In genomic region chr2:60555066-60555793, GRCh38 we compare ENCODE assay signal across 8 cellular contexts. TPM values are rescaled to one million over a fixed set of nuclear protein-coding genes. Genes with fewer than 3 reads are reported as not detected.
DNase-seq lines count a peak whose midpoint lies in the region; ATAC-seq and TF ChIP-seq lines count a peak whose summit lies in the region.

No MANE protein-coding gene starts in this region.

- peaks cover 13 to 14% of the 10 kb centered on the region in 2 donors for H3K27me3 ChIP-seq in right atrium auricular region

- TF ChIP-seq CTCF in RWPE1 (conservative IDR thresholded peaks at IDR 0.05; ENCODE audit: low read depth) (peak; percentile 49), right atrium auricular region (IDR thresholded peaks at IDR 0.05) (peak in 1 of 2 donors; percentile 38)

- H3K27me3 Mint-ChIP-seq in activated naive CD8-positive, alpha-beta T cell: peaks cover 23% of the 10 kb centered on the region

- H3K4me3 Mint-ChIP-seq in activated naive CD8-positive, alpha-beta T cell: peak overlapping the region; percentile 84

- peak overlapping the region; percentile 23 for H3K27ac Mint-ChIP-seq in activated naive CD8-positive, alpha-beta T cell

- H3K9me3 Mint-ChIP-seq in activated naive CD8-positive, alpha-beta T cell (ENCODE audit: low read depth): no peaks in the 10 kb centered on the region

- peak; percentile 82 for DNase-seq in ELF-1 (ENCODE audit: low read depth, low spot score)
- DNase-seq in HUDEP-2 (lab: John Stamatoyannopoulos, UW; ENCODE audit: unreplicated experiment in 76 of 76): peak in 72 of 76 experiments; percentile 22 to 90 (median 67)
- DNase-seq in RWPE1 (ENCODE audit: low spot score): peak; percentile 55
- DNase-seq in right atrium auricular region (ENCODE audit: low spot score): no peak
- peak; percentile 90 for DNase-seq in retina
- no peak for DNase-seq in iPS-NIHi7 (ENCODE audit: extremely low spot score)

- H3K4me1 ChIP-seq in right atrium auricular region: peaks cover 0 to 57% of the 10 kb centered on the region in 2 donors

- H3K4me1 Mint-ChIP-seq in activated naive CD8-positive, alpha-beta T cell (ENCODE audit: low read depth): peaks cover 35% of the 10 kb centered on the region

- no peak overlapping the region for H3K27ac ChIP-seq in RWPE1
- H3K27ac ChIP-seq in right atrium auricular region: peak overlapping the region in 1 of 2 donors; percentile 51

- CTCF ChIA-PET in RWPE1 (lab: Yijun Ruan, JAX): interaction anchor here (0.7 to 1.3 kb wide), 3 partner anchors 10 to 119 kb away, joined by 3 to 4 read pairs (median 4); no protein-coding TSS in a partner anchor

- H3K36me3 Mint-ChIP-seq in activated naive CD8-positive, alpha-beta T cell: no peaks in the 10 kb centered on the region

- peak; percentile 33 for ATAC-seq in GM21390 (IDR thresholded peaks at IDR 0.05; ENCODE audit: unreplicated experiment)

- POLR2A ChIA-PET in RWPE1 (lab: Yijun Ruan, JAX; ENCODE audit: low non-redundant PET): interaction anchor here (0.6 kb wide), 1 partner anchor 324 kb away, joined by 4 read pairs; no protein-coding TSS in a partner anchor

- no peaks in the 10 kb centered on the region for H3K36me3 ChIP-seq in right atrium auricular region

- no peaks in the 10 kb centered on the region for H3K9me3 ChIP-seq in right atrium auricular region

- peak overlapping the region; percentile 50 to 66 for H3K4me3 ChIP-seq in right atrium auricular region

RNA-seq across cellular contexts. Expression of gene BCL11A, which starts 1.8 kb away (rescaled TPM):
- total RNA-seq in right atrium auricular region: 1 to 10 TPM; 2.2 to 3.3 TPM

Comparison
In these comparisons a context has a peak if more than half of its experiments do, and no peak if none do; other contexts are left out.
1. DNase-seq: peak in ELF-1 (single experiment), HUDEP-2 (72 of 76), RWPE1 (single experiment) and retina (single experiment); none in right atrium auricular region (single experiment) and iPS-NIHi7 (single experiment).